ENCODE assay signal across 6 cellular contexts in genomic region chr3:95522449-95522848, GRCh38.
"Had no signal": no experiment of that assay in that cellular context is flagged by ENCODE, and none has a peak within 500 bp of the region (broad histone marks: within the 10 kb centered on the region; RNA-seq: fewer than 3 reads in every experiment).

No MANE protein-coding gene starts in this region.

- DNase-seq: IMR-90, KBM-7 had no signal

- H3K27ac Mint-ChIP-seq: IgD-negative memory B cell had no signal

- FAIRE-seq: HepG2, HTR-8/SVneo, K562 had no signal

- H3K36me3 Mint-ChIP-seq: IgD-negative memory B cell had no signal

- H3K4me3 Mint-ChIP-seq: IgD-negative memory B cell had no signal

- H3K27me3 Mint-ChIP-seq: IgD-negative memory B cell had no signal

- H3K4me1 Mint-ChIP-seq: IgD-negative memory B cell had no signal

- ATAC-seq: HepG2, K562 had no signal
